8 cellular contexts compared by ENCODE assay signal in the genomic region with DNA sequence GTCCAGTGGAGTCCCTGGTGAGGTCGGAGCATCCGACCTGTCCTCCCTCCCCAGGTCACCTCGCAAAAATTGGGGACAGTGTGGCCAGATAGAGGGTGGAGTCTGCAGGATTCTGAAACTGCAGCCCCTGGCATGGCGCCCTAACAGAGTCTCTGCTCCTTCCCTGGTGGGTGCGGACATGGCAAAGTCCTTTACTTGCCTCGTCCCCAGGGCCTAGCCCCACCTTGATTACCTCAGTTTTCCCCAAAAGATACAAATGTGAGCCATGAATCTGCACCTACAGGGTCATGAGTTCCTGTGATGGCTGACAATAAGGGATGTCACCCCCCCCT. TPM values are rescaled to one million over a fixed set of nuclear protein-coding genes. Genes with fewer than 3 reads are reported as not detected.
DNase-seq lines count a peak whose midpoint lies in the region; ATAC-seq and TF ChIP-seq lines count a peak whose summit lies in the region.

No MANE protein-coding gene starts in this region.

- H3K9ac ChIP-seq in iPS-20b (ENCODE audit: low read depth, low read length) = peak overlapping the region; percentile 57; the same call in 1 of the 2 replicates

- H3K9me3 ChIP-seq in iPS-20b (ENCODE audit: insufficient read depth, low read depth, low read length) (no peaks in the 10 kb centered on the region), tibial artery (no peaks in the 10 kb centered on the region)

- TF ChIP-seq CTCF in VCaP (conservative IDR thresholded peaks at IDR 0.05) = peak; percentile 52
- TF ChIP-seq CTCF in tibial artery (IDR thresholded peaks at IDR 0.05) = no peak

- TF ChIP-seq POLR2A in GM18505 (IDR thresholded peaks at IDR 0.05; ENCODE audit: borderline replicate concordance, extremely low read depth, insufficient read depth, insufficient read length) = no peak

- no peak for DNase-seq in tibial artery
- no peak for DNase-seq in inferior parietal cortex (ENCODE audit: extremely low spot score)
- no peak for DNase-seq in NCI-H226
- DNase-seq in H4 (ENCODE audit: low spot score) = no peak

- peak; percentile 32 for ATAC-seq in GM18505 (IDR thresholded peaks at IDR 0.05; ENCODE audit: unreplicated experiment)
- ATAC-seq in HG02678 (IDR thresholded peaks at IDR 0.05; ENCODE audit: unreplicated experiment) = peak; percentile 27

- H3K36me3 ChIP-seq in iPS-20b (ENCODE audit: insufficient read depth, low read depth, low read length) = no peaks in the 10 kb centered on the region
- H3K36me3 ChIP-seq in tibial artery = no peaks in the 10 kb centered on the region

- H3K27me3 ChIP-seq in iPS-20b (ENCODE audit: insufficient read depth, low read length) (peaks cover 19% of the 10 kb centered on the region), tibial artery (no peaks in the 10 kb centered on the region)

- H3K4me1 ChIP-seq in iPS-20b (ENCODE audit: insufficient read depth, low read length) (peaks cover 6% of the 10 kb centered on the region; the same call in 1 of the 2 replicates), tibial artery (peaks cover 0 to 10% (median 6%) of the 10 kb centered on the region in 4 donors)

- H3K27ac ChIP-seq in VCaP (peak overlapping the region; percentile 63; the same call in 1 of the 2 replicates), iPS-20b (ENCODE audit: low read length) (no peak overlapping the region), tibial artery (peak overlapping the region; percentile 86)

- peak overlapping the region; percentile 60 for H3K4me3 ChIP-seq in iPS-20b (ENCODE audit: low read length)
- H3K4me3 ChIP-seq in tibial artery = peak overlapping the region; percentile 68

- intact Hi-C loops in tibial artery (cut with DNase I; ENCODE audit: low total_unique reads) = no loop called here

RNA-seq across cellular contexts. Expression of a gene that starts 47.7 kb away (rescaled TPM):
- total RNA-seq in H4 (2014; rRNA removed; shearing (Covaris generic)) = not detected in 2 replicates

RNA-seq across cellular contexts. Expression of a gene that starts 55.5 kb away (rescaled TPM):
- 338 and 389 TPM in 2 replicates for total RNA-seq in H4 (2014; rRNA removed; shearing (Covaris generic))
